Comparison of ENCODE assay signal across 19 cellular contexts in genomic region chr6:55955684-55956083, GRCh38.
A peak's percentile ranks its signal among the peaks of the same experiment; 100 is the strongest.
DNase-seq lines count a peak whose midpoint lies in the region; ATAC-seq and TF ChIP-seq lines count a peak whose summit lies in the region.
"Had no signal": no experiment of that assay in that cellular context is flagged by ENCODE, and none has a peak within 500 bp of the region (broad histone marks: within the 10 kb centered on the region; RNA-seq: fewer than 3 reads in every experiment).

No MANE protein-coding gene starts in this region.

- H3K27ac Mint-ChIP-seq in CD8-positive, alpha-beta T cell, result no peak overlapping the region
- H3K27ac Mint-ChIP-seq: CD14-positive monocyte; CD8-positive, alpha-beta memory T cell; HFFc6 had no signal

- CTCF ChIA-PET in mammary epithelial cell (lab: Charles Lee; ENCODE audit: low non-redundant PET), result interaction anchor here (0.6 kb wide), 1 partner anchor 43 kb away, joined by 6 read pairs; no protein-coding TSS in a partner anchor
- CTCF ChIA-PET in Panc1 (lab: Charles Lee), result no interaction called here
- CTCF ChIA-PET in CD8-positive, alpha-beta T cell (lab: Charles Lee), result no interaction called here

- intact Hi-C loops in mammary epithelial cell (cut with micrococcal nuclease) (no loop called here), breast epithelium (cut with DNase I; ENCODE audit: low total_unique reads) (no loop called here), Panc1 (cut with micrococcal nuclease; ENCODE audit: unreplicated experiment) (no loop called here)
- intact Hi-C loops in CD8-positive, alpha-beta T cell (cut with DNase I, micrococcal nuclease), result no loop called here

- no peaks in the 10 kb centered on the region for H3K4me1 ChIP-seq in mammary epithelial cell (ENCODE audit: insufficient read depth, low read length)
- no peaks in the 10 kb centered on the region for H3K4me1 ChIP-seq in breast epithelium
- H3K4me1 ChIP-seq in Panc1 (ENCODE audit: control insufficient read depth, insufficient read depth, low read length), result peaks cover 6% of the 10 kb centered on the region
- H3K4me1 ChIP-seq in smooth muscle cell (ENCODE audit: low read depth), result no peaks in the 10 kb centered on the region
- no peaks in the 10 kb centered on the region for H3K4me1 ChIP-seq in CD8-positive, alpha-beta T cell (ENCODE audit: insufficient read depth, low read length)
- H3K4me1 ChIP-seq: BLaER1 had no signal

- no peak overlapping the region for H3K4me2 ChIP-seq in mammary epithelial cell (ENCODE audit: insufficient read depth, low read depth, low read length)
- peak overlapping the region; percentile 1 for H3K4me2 ChIP-seq in smooth muscle cell
- H3K4me2 ChIP-seq: BLaER1, KMS-11 had no signal

- H3K4me3 Mint-ChIP-seq in CD8-positive, alpha-beta T cell, result no peak overlapping the region
- H3K4me3 Mint-ChIP-seq: CD14-positive monocyte; CD8-positive, alpha-beta memory T cell; HFFc6 had no signal

- H2AFZ ChIP-seq in mammary epithelial cell (ENCODE audit: low read depth, low read length) (peak overlapping the region; percentile 12), smooth muscle cell (ENCODE audit: low read depth) (peak overlapping the region; percentile 40)

- TF ChIP-seq POLR2A in breast epithelium (IDR thresholded peaks at IDR 0.05), result no peak

- peaks cover 2% of the 10 kb centered on the region for H3K9me3 ChIP-seq in mammary epithelial cell (replicated peaks; ENCODE audit: insufficient read depth, low read length)
- no peaks in the 10 kb centered on the region for H3K9me3 ChIP-seq in breast epithelium
- no peaks in the 10 kb centered on the region for H3K9me3 ChIP-seq in Panc1 (ENCODE audit: control insufficient read depth, insufficient read depth, low read depth, low read length)
- no peaks in the 10 kb centered on the region for H3K9me3 ChIP-seq in smooth muscle cell (replicated peaks; ENCODE audit: low read depth)
- H3K9me3 ChIP-seq in CD8-positive, alpha-beta T cell (ENCODE audit: low read length), result no peaks in the 10 kb centered on the region

- H3K4me3 ChIP-seq in mammary epithelial cell (replicated peaks in 1 of 3; ENCODE audit: insufficient read depth in 1 of 3, low read depth in 2 of 3, low read length in 3 of 3) (no peak overlapping the region), breast epithelium (no peak overlapping the region), Panc1 (ENCODE audit: low read depth in 2 of 2, low read length in 2 of 2) (no peak overlapping the region), smooth muscle cell (no peak overlapping the region)
- H3K4me3 ChIP-seq in CD8-positive, alpha-beta T cell (ENCODE audit: low read depth, low read length), result no peak overlapping the region
- H3K4me3 ChIP-seq: BLaER1, GM12878 had no signal

- no peak for DNase-seq in mammary epithelial cell
- DNase-seq in breast epithelium (ENCODE audit: low spot score in 2 of 2), result no peak
- no peak for DNase-seq in Panc1 (ENCODE audit: low read depth, low spot score)
- peak; percentile 64 for DNase-seq in islet precursor cell
- no peak for DNase-seq in smooth muscle cell (lab: John Stamatoyannopoulos, UW; ENCODE audit: unreplicated experiment)
- DNase-seq in NK-92 (lab: John Stamatoyannopoulos, UW; ENCODE audit: unreplicated experiment), result no peak
- DNase-seq in CD8-positive, alpha-beta T cell, result no peak
- DNase-seq: 8988T; CD8-positive, alpha-beta memory T cell; COR-L47; DMS 273 treated with DMSO at 0.1 percent for 48 hours; DMS79; HCEC 1CT; HFFc6 had no signal

- H4K20me1 ChIP-seq in mammary epithelial cell (ENCODE audit: insufficient read depth, low read length), result no peaks in the 10 kb centered on the region
- no peaks in the 10 kb centered on the region for H4K20me1 ChIP-seq in smooth muscle cell (ENCODE audit: low read depth)
- H4K20me1 ChIP-seq: BLaER1 had no signal

- peaks cover 4% of the 10 kb centered on the region for H3K9me3 Mint-ChIP-seq in CD8-positive, alpha-beta T cell
- H3K9me3 Mint-ChIP-seq: HFFc6 had no signal

- H3K27ac ChIP-seq in mammary epithelial cell (ENCODE audit: insufficient read depth, low read depth, low read length) (no peak overlapping the region), breast epithelium (no peak overlapping the region), Panc1 (ENCODE audit: low read length) (peak overlapping the region; percentile 14; the same call in 1 of the 2 replicates), smooth muscle cell (ENCODE audit: low read depth) (no peak overlapping the region)
- H3K27ac ChIP-seq in CD8-positive, alpha-beta T cell (ENCODE audit: low read depth, low read length), result no peak overlapping the region
- H3K27ac ChIP-seq: BLaER1, KMS-11 had no signal

- H3K79me2 ChIP-seq in mammary epithelial cell (ENCODE audit: insufficient read depth, low read length), result no peaks in the 10 kb centered on the region
- no peaks in the 10 kb centered on the region for H3K79me2 ChIP-seq in smooth muscle cell (ENCODE audit: low read depth)

- POLR2A ChIA-PET in Panc1 (lab: Charles Lee), result no interaction called here
- POLR2A ChIA-PET in CD8-positive, alpha-beta T cell (lab: Charles Lee), result no interaction called here

- dilution Hi-C loops in mammary epithelial cell (cut with HindIII; ENCODE audit: low sequenced_read_pairs), result no loop called here

- in situ Hi-C loops in mammary epithelial cell (cut with MboI; ENCODE audit: low sequenced_read_pairs in 2 of 2), result loop anchor here (25.0 kb wide), 2 partner anchors 518 to 668 kb away; no protein-coding TSS in a partner anchor
- in situ Hi-C loops in Panc1 (cut with HindIII; ENCODE audit: low pct_unique_long_range_greater_than_20kb, low sequenced_read_pairs), result no loop called here

- H3K4me1 Mint-ChIP-seq in CD8-positive, alpha-beta T cell (ENCODE audit: low read depth), result no peaks in the 10 kb centered on the region
- H3K4me1 Mint-ChIP-seq: CD14-positive monocyte; CD8-positive, alpha-beta memory T cell had no signal

- H3K36me3 ChIP-seq in mammary epithelial cell (ENCODE audit: insufficient read depth, low read length), result no peaks in the 10 kb centered on the region
- no peaks in the 10 kb centered on the region for H3K36me3 ChIP-seq in breast epithelium
- no peaks in the 10 kb centered on the region for H3K36me3 ChIP-seq in Panc1 (ENCODE audit: control insufficient read depth, insufficient read depth, low read length)
- no peaks in the 10 kb centered on the region for H3K36me3 ChIP-seq in smooth muscle cell (ENCODE audit: low read depth)
- H3K36me3 ChIP-seq in CD8-positive, alpha-beta T cell (ENCODE audit: insufficient read depth, low read length), result no peaks in the 10 kb centered on the region
- H3K36me3 ChIP-seq: BLaER1 had no signal

- H3K27me3 Mint-ChIP-seq in CD8-positive, alpha-beta T cell (ENCODE audit: low read depth), result no peaks in the 10 kb centered on the region

- no peak for ATAC-seq in Panc1
- no peak for ATAC-seq in GM21390 (IDR thresholded peaks at IDR 0.05; ENCODE audit: unreplicated experiment)
- ATAC-seq in CD8-positive, alpha-beta T cell, result no peak
- ATAC-seq: GM12878 had no signal

- WGBS in mammary epithelial cell (ENCODE audit: low coverage, missing lambda C conversion rate), result 17% methylated on average over 1 of the region's 1 CpG
- WGBS in smooth muscle cell (ENCODE audit: low lambda C conversion rate), result 35% methylated on average over 1 of the region's 1 CpG

- H3K36me3 Mint-ChIP-seq in CD8-positive, alpha-beta T cell, result no peaks in the 10 kb centered on the region
- H3K36me3 Mint-ChIP-seq: CD14-positive monocyte; CD8-positive, alpha-beta memory T cell had no signal

- BruUV-seq in mammary epithelial cell (replicated peaks; lab: Mats Ljungman, UMichigan), result no TSS peak
- no TSS peak for BruUV-seq in Panc1 (replicated peaks; lab: Mats Ljungman, UMichigan)

- TF ChIP-seq CTCF in mammary epithelial cell (conservative IDR thresholded peaks at IDR 0.05 in 1 of 2, IDR thresholded peaks at IDR 0.05 in 1 of 2; ENCODE audit: extremely low read depth in 1 of 2, insufficient read depth in 1 of 2, low read depth in 1 of 2, low read length in 2 of 2) (no peak), breast epithelium (IDR thresholded peaks at IDR 0.05) (no peak), Panc1 (IDR thresholded peaks at IDR 0.05) (no peak), smooth muscle cell (IDR thresholded peaks at IDR 0.05; ENCODE audit: borderline replicate concordance, insufficient read depth, poor library complexity, severe bottlenecking) (no peak)
- no peak for TF ChIP-seq CTCF in CD8-positive, alpha-beta T cell (IDR thresholded peaks at IDR 0.05)

- peaks cover 9% of the 10 kb centered on the region for H3F3A ChIP-seq in smooth muscle cell (ENCODE audit: low read depth)

- H3K9ac ChIP-seq in mammary epithelial cell (ENCODE audit: insufficient read depth, low read length) (no peak overlapping the region), smooth muscle cell (ENCODE audit: low read depth) (no peak overlapping the region)
- H3K9ac ChIP-seq: BLaER1, KMS-11 had no signal

- no peaks in the 10 kb centered on the region for H3K27me3 ChIP-seq in mammary epithelial cell (ENCODE audit: insufficient read depth, low read length)
- H3K27me3 ChIP-seq in breast epithelium, result no peaks in the 10 kb centered on the region
- H3K27me3 ChIP-seq in Panc1 (ENCODE audit: control insufficient read depth, insufficient read depth, low read length), result no peaks in the 10 kb centered on the region
- H3K27me3 ChIP-seq in smooth muscle cell (ENCODE audit: low read depth), result no peaks in the 10 kb centered on the region
- H3K27me3 ChIP-seq in CD8-positive, alpha-beta T cell (ENCODE audit: insufficient read depth, low read length), result no peaks in the 10 kb centered on the region
- H3K27me3 ChIP-seq: BLaER1 had no signal
